Comparison of ENCODE assay signal across 10 cellular contexts in genomic region chr2:230347659-230348305, GRCh38. TPM values are rescaled to one million over a fixed set of nuclear protein-coding genes. Genes with fewer than 3 reads are reported as not detected.
DNase-seq lines count a peak whose midpoint lies in the region; TF ChIP-seq lines count a peak whose summit lies in the region.
"Had no signal": no experiment of that assay in that cellular context is flagged by ENCODE, and none has a peak within 500 bp of the region (broad histone marks: within the 10 kb centered on the region; RNA-seq: fewer than 3 reads in every experiment).

No MANE protein-coding gene starts in this region.

- no peaks in the 10 kb centered on the region for H3K9me3 ChIP-seq in H9 (ENCODE audit: control insufficient read depth, low read depth, low read length)

- no peak overlapping the region for H3K4ac ChIP-seq in H9 (ENCODE audit: low read depth, low read length)

- no peak overlapping the region for H2BK15ac ChIP-seq in H9 (ENCODE audit: low read depth, low read length)

- peaks cover 0 to 8% (median 2%) of the 10 kb centered on the region in 3 experiments; a peak in 4 of 7 replicates for H3K36me3 Mint-ChIP-seq in H9 (ENCODE audit: insufficient read depth in 1 of 3, low read depth in 3 of 3)

- H3K23ac ChIP-seq in H9 (ENCODE audit: insufficient read length, low read depth, low read length) = no peak overlapping the region

- H3K27ac Mint-ChIP-seq in H9 = no peak overlapping the region

- in situ Hi-C loops in G401 (cut with HindIII; ENCODE audit: low sequenced_read_pairs) = no loop called here

- no peaks in the 10 kb centered on the region for H4K20me1 ChIP-seq in H9 (ENCODE audit: control insufficient read depth, insufficient read depth, insufficient read length)

- no peaks in the 10 kb centered on the region for H3K4me1 ChIP-seq in H9 (ENCODE audit: insufficient read depth, low read length)

- no peak overlapping the region for H2AK5ac ChIP-seq in H9 (ENCODE audit: insufficient read length, low read length)

- DNase-seq in GM10248 (ENCODE audit: extremely low spot score) = peak; percentile 28
- DNase-seq in H9 = no peak
- DNase-seq in activated CD4-positive, CD25-positive, alpha-beta regulatory T cell treated with anti-CD3 and anti-CD28 coated beads, Interleukin-2, amount 50 U/mL, for 72 hours = peak; percentile 46
- DNase-seq in iris pigment epithelial cell (ENCODE audit: low read depth) = peak; percentile 49
- no peak for DNase-seq in amniotic stem cell (lab: John Stamatoyannopoulos, UW)
- DNase-seq in NCI-H1436 treated with DMSO at 0.1 percent for 48 hours (lab: John Stamatoyannopoulos, UW) = no peak
- no peak for DNase-seq in activated gamma-delta T cell (lab: John Stamatoyannopoulos, UW)
- no peak for DNase-seq in G401 (ENCODE audit: low spot score)
- DNase-seq: NCI-H187 treated with DMSO at 0.1 percent for 48 hours had no signal

- peaks cover under 1 to 8% of the 10 kb centered on the region in 2 experiments; a peak in 3 of 4 replicates for H3K4me1 Mint-ChIP-seq in H9

- no peak overlapping the region for H4K5ac ChIP-seq in H9 (ENCODE audit: insufficient read length, low read depth, low read length)

- H3K27me3 ChIP-seq in H9 (ENCODE audit: insufficient read depth, low read length) = no peaks in the 10 kb centered on the region
- H3K27me3 ChIP-seq: heart left ventricle had no signal

- H2AFZ ChIP-seq in H9 (ENCODE audit: low read length) = no peak overlapping the region

- no peak overlapping the region for H3K4me2 ChIP-seq in H9 (ENCODE audit: insufficient read depth, insufficient read length, low read length)

- H3K9me3 Mint-ChIP-seq in H9 = peaks cover 6 to 7% of the 10 kb centered on the region in 2 experiments; a peak in 4 of 5 replicates

- no peaks in the 10 kb centered on the region for H3K27me3 Mint-ChIP-seq in H9 (ENCODE audit: low read depth)

- no peak overlapping the region for H3T11ph ChIP-seq in H9 (ENCODE audit: low read length)

- no peak overlapping the region for H2BK12ac ChIP-seq in H9 (ENCODE audit: insufficient read length, low read depth, low read length)

- no peak overlapping the region for H4K91ac ChIP-seq in H9 (ENCODE audit: insufficient read length, low read depth, low read length)

- CTCF ChIA-PET in GM10248 (lab: Yijun Ruan, JAX) = interaction anchor here (1.1 to 2.3 kb wide), 4 partner anchors 9 to 188 kb away, joined by 3 to 6 read pairs (median 4); partner anchors contain the start of gene SP140L

- no peak for TF ChIP-seq CTCF in GM10248 (IDR thresholded peaks at IDR 0.05; ENCODE audit: control extremely low read depth, extremely low read depth, low read depth, missing control alignments)
- TF ChIP-seq CTCF in H9 (conservative IDR thresholded peaks at IDR 0.05) = no peak

- no peak overlapping the region for H3K18ac ChIP-seq in H9 (ENCODE audit: insufficient read length, low read depth, low read length)

- no peak overlapping the region for H3K27ac ChIP-seq in H9 (ENCODE audit: insufficient read length, low read depth, low read length)

- WGBS in H9 (ENCODE audit: extremely low coverage, insufficient read length, low lambda C conversion rate) = no CpG with 5 or more reads among the region's 6 CpGs

- H3K56ac ChIP-seq in H9 (ENCODE audit: insufficient read length, low read depth, low read length) = no peak overlapping the region

- H3K9ac ChIP-seq in H9 (ENCODE audit: extremely low read depth, insufficient read length, low read length) = no peak overlapping the region

- POLR2A ChIA-PET in GM10248 (lab: Yijun Ruan, JAX) = no interaction called here

- no peak overlapping the region for H2BK120ac ChIP-seq in H9 (ENCODE audit: low read depth, low read length, poor library complexity, severe bottlenecking)

- no peak overlapping the region for H2BK20ac ChIP-seq in H9 (ENCODE audit: low read depth, low read length, poor library complexity, severe bottlenecking)

- H3K79me2 ChIP-seq in H9 (ENCODE audit: insufficient read depth, low read length) = no peaks in the 10 kb centered on the region

- H3K4me3 Mint-ChIP-seq in H9 = no peak overlapping the region

- no peak overlapping the region for H4K8ac ChIP-seq in H9 (replicated peaks; ENCODE audit: insufficient read length, low read depth, low read length)

- H3K23me2 ChIP-seq in H9 (ENCODE audit: insufficient read length, low read depth, low read length, poor library complexity, severe bottlenecking) = no peaks in the 10 kb centered on the region

- H3K14ac ChIP-seq in H9 (ENCODE audit: insufficient read depth, low read length) = peak overlapping the region; percentile 50; the same call in 1 of the 2 replicates

- no peak overlapping the region for H2BK5ac ChIP-seq in H9 (ENCODE audit: insufficient read length, low read length)

- H3K79me1 ChIP-seq in H9 (ENCODE audit: insufficient read depth, low read depth, low read length, poor library complexity, severe bottlenecking) = no peaks in the 10 kb centered on the region

RNA-seq across cellular contexts. Expression of gene SP140L, which starts 20.8 kb away (rescaled TPM):
- total RNA-seq in H9 (2021) = 1.3 and 1.9 TPM in 2 replicates
- 0.07 TPM in 1 of 2 replicates, not detected in the other for total RNA-seq in G401 (2014; rRNA removed; shearing (Covaris generic))

Comparison
In these comparisons a context has a peak if more than half of its experiments do, and no peak if none do; other contexts are left out.
1. DNase-seq: peak in GM10248 (single experiment), activated CD4-positive, CD25-positive, alpha-beta regulatory T cell treated with anti-CD3 and anti-CD28 coated beads, Interleukin-2, amount 50 U/mL, for 72 hours (single experiment) and iris pigment epithelial cell (single experiment); none in H9 (single experiment), amniotic stem cell (single experiment), NCI-H1436 treated with DMSO at 0.1 percent for 48 hours (single experiment), activated gamma-delta T cell (single experiment) and G401 (single experiment).